Comparison of ENCODE assay signal across 1 cellular context in the genomic region with DNA sequence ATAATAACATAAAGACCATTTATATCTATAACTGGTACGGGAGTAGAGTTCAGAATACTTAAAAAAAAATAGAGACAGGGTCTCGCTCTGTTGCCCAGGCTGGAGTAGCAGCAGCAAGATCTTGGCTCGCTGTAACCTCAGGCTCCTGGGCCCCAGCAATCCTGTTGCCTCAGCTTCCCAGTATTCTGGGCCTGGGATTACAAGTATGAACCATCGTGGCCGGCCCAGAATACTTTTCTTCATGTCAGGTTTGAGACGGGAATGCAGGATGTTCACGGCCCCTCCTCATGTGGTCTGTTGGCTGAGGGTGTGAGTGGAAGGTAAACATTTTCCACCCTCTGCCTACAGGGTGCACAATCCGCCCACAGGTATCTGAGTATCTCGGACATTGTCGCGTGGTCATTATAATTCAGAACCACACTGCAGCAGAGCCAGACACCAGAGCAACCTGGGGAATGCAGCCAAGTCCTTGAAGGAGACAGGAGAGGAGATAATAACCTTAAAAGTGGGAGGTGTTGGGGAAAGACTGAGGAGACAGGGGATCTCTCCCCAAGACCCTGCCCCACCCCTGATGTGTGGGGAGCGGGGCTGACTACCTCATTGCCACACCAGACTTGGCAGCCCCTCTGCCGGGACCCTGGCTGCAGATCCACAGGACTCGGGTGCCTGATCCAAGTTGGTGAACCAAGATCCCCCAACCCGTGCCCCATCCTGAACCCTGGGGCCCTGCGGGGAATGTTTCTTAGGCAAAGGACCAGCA.
TF ChIP-seq lines count a peak whose summit lies in the region.

No MANE protein-coding gene starts in this region.

TF ChIP-seq in K562, 482 proteins besides CTCF, POLR2A, EP300 and RAD21 (continued from another document):
- TF ChIP-seq, protein P1, sequence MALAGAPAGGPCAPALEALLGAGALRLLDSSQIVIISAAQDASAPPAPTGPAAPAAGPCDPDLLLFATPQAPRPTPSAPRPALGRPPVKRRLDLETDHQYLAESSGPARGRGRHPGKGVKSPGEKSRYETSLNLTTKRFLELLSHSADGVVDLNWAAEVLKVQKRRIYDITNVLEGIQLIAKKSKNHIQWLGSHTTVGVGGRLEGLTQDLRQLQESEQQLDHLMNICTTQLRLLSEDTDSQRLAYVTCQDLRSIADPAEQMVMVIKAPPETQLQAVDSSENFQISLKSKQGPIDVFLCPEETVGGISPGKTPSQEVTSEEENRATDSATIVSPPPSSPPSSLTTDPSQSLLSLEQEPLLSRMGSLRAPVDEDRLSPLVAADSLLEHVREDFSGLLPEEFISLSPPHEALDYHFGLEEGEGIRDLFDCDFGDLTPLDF (CRISPR knock-in tag; IDR thresholded peaks at IDR 0.05), result no peak
